Comparison of ENCODE assay signal across 8 cellular contexts in the genomic region with DNA sequence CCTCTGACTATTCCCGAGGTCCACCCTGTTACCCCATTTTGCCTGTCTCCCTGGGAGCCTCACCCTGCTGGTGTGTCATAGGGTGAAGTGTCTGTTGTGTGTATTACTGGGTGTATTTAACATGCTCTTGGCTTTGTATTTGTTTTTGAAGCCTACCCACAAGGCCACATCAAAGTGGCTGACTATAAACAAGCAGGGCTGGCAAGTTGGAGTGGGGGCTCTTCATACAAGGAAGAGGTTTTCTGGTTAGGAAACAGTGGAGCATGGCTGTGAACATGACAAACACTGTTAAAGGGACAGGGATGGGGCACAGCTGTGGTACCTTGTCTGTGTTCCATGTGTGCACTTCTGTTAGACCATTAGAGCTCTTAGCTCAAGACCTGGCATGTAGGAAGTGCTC.
DNase-seq lines count a peak whose midpoint lies in the region; ATAC-seq and TF ChIP-seq lines count a peak whose summit lies in the region.

No MANE protein-coding gene starts in this region.

- no peak overlapping the region for H3K4me3 ChIP-seq in RWPE2 (ENCODE audit: severe bottlenecking)
- no peak overlapping the region for H3K4me3 ChIP-seq in choroid plexus epithelial cell (ENCODE audit: low read depth, low read length)

- H3K27me3 ChIP-seq in RWPE2 (ENCODE audit: insufficient read depth, poor library complexity, severe bottlenecking): no peaks in the 10 kb centered on the region

- H3K27ac ChIP-seq in RWPE2 (ENCODE audit: poor library complexity, severe bottlenecking): no peak overlapping the region

- H3K27ac Mint-ChIP-seq in stimulated activated effector memory CD8-positive, alpha-beta T cell treated with anti-CD3 and anti-CD28 coated beads, Interleukin-12 subunit alpha, Interleukin-12 subunit beta, amount 100 ng/mL, for 72 hours: peak overlapping the region; percentile 95

- peaks cover 88% of the 10 kb centered on the region for H3K4me1 Mint-ChIP-seq in stimulated activated effector memory CD8-positive, alpha-beta T cell treated with anti-CD3 and anti-CD28 coated beads, Interleukin-12 subunit alpha, Interleukin-12 subunit beta, amount 100 ng/mL, for 72 hours

- TF ChIP-seq CTCF in RWPE2 (IDR thresholded peaks at IDR 0.05; ENCODE audit: poor library complexity, severe bottlenecking): no peak
- TF ChIP-seq CTCF in choroid plexus epithelial cell (conservative IDR thresholded peaks at IDR 0.05; ENCODE audit: low read depth, low read length): no peak

- H3K4me1 ChIP-seq in RWPE2 (ENCODE audit: insufficient read depth, poor library complexity, severe bottlenecking): no peaks in the 10 kb centered on the region

- H3K9me3 ChIP-seq in RWPE2 (ENCODE audit: severe bottlenecking): no peaks in the 10 kb centered on the region

- peaks cover 88% of the 10 kb centered on the region for H3K36me3 Mint-ChIP-seq in stimulated activated effector memory CD8-positive, alpha-beta T cell treated with anti-CD3 and anti-CD28 coated beads, Interleukin-12 subunit alpha, Interleukin-12 subunit beta, amount 100 ng/mL, for 72 hours

- H3K36me3 ChIP-seq in RWPE2 (ENCODE audit: low read depth): no peaks in the 10 kb centered on the region

- ATAC-seq in GM21423 (IDR thresholded peaks at IDR 0.05; ENCODE audit: unreplicated experiment): peak; percentile 15
- peak; percentile 35; the same call in 2 of the 3 replicates for ATAC-seq in RWPE2 (ENCODE audit: low read depth)
- peak; percentile 52 for ATAC-seq in stimulated activated effector memory CD8-positive, alpha-beta T cell treated with anti-CD3 and anti-CD28 coated beads, Interleukin-12 subunit alpha, Interleukin-12 subunit beta, amount 100 ng/mL, for 72 hours

- H3K9me3 Mint-ChIP-seq in stimulated activated effector memory CD8-positive, alpha-beta T cell treated with anti-CD3 and anti-CD28 coated beads, Interleukin-12 subunit alpha, Interleukin-12 subunit beta, amount 100 ng/mL, for 72 hours: no peaks in the 10 kb centered on the region

- DNase-seq in AG08395 (ENCODE audit: low spot score): peak; percentile 32
- DNase-seq in RWPE2 (ENCODE audit: low spot score): no peak
- peak; percentile 38 for DNase-seq in choroid plexus epithelial cell (ENCODE audit: low read depth)
- DNase-seq in stimulated activated effector memory CD8-positive, alpha-beta T cell treated with anti-CD3 and anti-CD28 coated beads, Interleukin-12 subunit alpha, Interleukin-12 subunit beta, amount 100 ng/mL, for 72 hours (ENCODE audit: low spot score in 2 of 2): peak in 1 of 2 donors; percentile 54
- DNase-seq in hepatic stellate cell (ENCODE audit: low spot score): no peak
- no peak for DNase-seq in iPS-NIHi7 (ENCODE audit: extremely low spot score)
- DNase-seq in dedifferentiated amniotic fluid mesenchymal stem cell (ENCODE audit: extremely low spot score): no peak

- peak overlapping the region; percentile 62 for H3K4me3 Mint-ChIP-seq in stimulated activated effector memory CD8-positive, alpha-beta T cell treated with anti-CD3 and anti-CD28 coated beads, Interleukin-12 subunit alpha, Interleukin-12 subunit beta, amount 100 ng/mL, for 72 hours

Comparison
In these comparisons a context has a peak if more than half of its experiments do, and no peak if none do; other contexts are left out.
1. DNase-seq: peak in AG08395 (single experiment) and choroid plexus epithelial cell (single experiment); none in RWPE2 (single experiment), hepatic stellate cell (single experiment), iPS-NIHi7 (single experiment) and dedifferentiated amniotic fluid mesenchymal stem cell (single experiment).
2. Peak in every context shown above with its lines, with median percentiles within 50 percentile points of each other: ATAC-seq.